ENCODE assay signal across 20 cellular contexts in the genomic region with DNA sequence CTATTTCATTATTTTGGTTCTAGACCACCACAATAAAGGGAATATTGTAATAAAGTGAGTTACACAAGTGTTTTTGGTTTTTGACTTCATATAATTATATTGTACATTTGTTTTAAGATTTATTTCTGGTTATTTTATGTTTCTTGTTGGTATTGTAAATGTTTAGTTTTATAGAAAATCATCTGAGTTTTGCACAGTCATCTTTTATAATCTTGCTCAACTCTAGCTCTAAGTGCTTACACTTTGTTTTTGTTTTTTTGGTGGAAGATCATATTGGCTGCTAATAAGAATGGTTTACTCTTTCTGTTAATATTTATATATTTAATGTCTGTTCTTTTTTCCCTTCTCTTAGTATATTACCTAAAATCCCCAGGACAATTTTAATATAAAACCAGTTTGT.
DNase-seq lines count a peak whose midpoint lies in the region; ATAC-seq, FAIRE-seq and TF ChIP-seq lines count a peak whose summit lies in the region.
"Had no signal": no experiment of that assay in that cellular context is flagged by ENCODE, and none has a peak within 500 bp of the region (broad histone marks: within the 10 kb centered on the region; RNA-seq: fewer than 3 reads in every experiment).

No MANE protein-coding gene starts in this region.

- peak overlapping the region; percentile 72 for H3K27ac Mint-ChIP-seq in MCF 10A (ENCODE audit: low read depth, unreplicated experiment)
- H3K27ac Mint-ChIP-seq: B cell; CD8-positive, alpha-beta T cell had no signal

- H4K91ac ChIP-seq in IMR-90 (ENCODE audit: insufficient read depth, low read depth, low read length) = no peak overlapping the region

- in situ Hi-C loops in IMR-90 (cut with MboI; ENCODE audit: low sequenced_read_pairs) = no loop called here
- in situ Hi-C loops in gastrocnemius medialis (cut with MboI; ENCODE audit: low sequenced_read_pairs in 4 of 4) = no loop called here

- POLR2A ChIA-PET in MCF 10A (lab: Yijun Ruan, JAX) = interaction anchor here (2.0 kb wide), 1 partner anchor 23 kb away, joined by 5 read pairs; no protein-coding TSS in a partner anchor
- POLR2A ChIA-PET in IMR-90 (lab: Charles Lee; ENCODE audit: unreplicated experiment) = no interaction called here

- H2BK120ac ChIP-seq in IMR-90 (ENCODE audit: low read depth, low read length) = no peak overlapping the region

- no peak overlapping the region for H2BK15ac ChIP-seq in IMR-90 (ENCODE audit: low read depth, low read length)

- H4K20me1 ChIP-seq in IMR-90 (ENCODE audit: insufficient read depth, low read length) = no peaks in the 10 kb centered on the region
- H4K20me1 ChIP-seq: BLaER1 treated with 17β-estradiol and CSF1 and Interleukin-3, amounts not matched to agents 10 nM and 100 nM had no signal

- no peak overlapping the region for H3K4ac ChIP-seq in IMR-90 (ENCODE audit: low read depth, low read length)

- H2BK20ac ChIP-seq in IMR-90 (ENCODE audit: low read depth, low read length) = no peak overlapping the region

- H3K27ac ChIP-seq in breast epithelium = no peak overlapping the region
- no peak overlapping the region for H3K27ac ChIP-seq in IMR-90 (ENCODE audit: insufficient read depth, low read length)
- H3K27ac ChIP-seq in gastrocnemius medialis = no peak overlapping the region
- H3K27ac ChIP-seq: BLaER1 treated with 17β-estradiol and CSF1 and Interleukin-3, amounts not matched to agents 10 nM and 100 nM had no signal

- no peak overlapping the region for H2AFZ ChIP-seq in IMR-90 (replicated peaks; ENCODE audit: low read length, poor library complexity)

- dilution Hi-C loops in IMR-90 (cut with HindIII; ENCODE audit: low sequenced_read_pairs, unreplicated experiment) = no loop called here

- H3K9me1 ChIP-seq in IMR-90 (ENCODE audit: insufficient read depth, low read length) = no peaks in the 10 kb centered on the region

- FAIRE-seq in endometrium (lab: Jason Lieb, UNC) (peak; percentile 67), islet of Langerhans (lab: Jason Lieb, UNC) (peak; percentile 21)
- FAIRE-seq: GM12891, GM19239, H1 had no signal

- H3K79me1 ChIP-seq in IMR-90 (ENCODE audit: low read depth in 1 of 2, low read length in 2 of 2) = peaks cover 0 to 3% of the 10 kb centered on the region in 2 experiments; a peak in 1 of 4 replicates

- TF ChIP-seq CTCF in MCF 10A (IDR thresholded peaks at IDR 0.05; ENCODE audit: unreplicated experiment) (no peak), breast epithelium (IDR thresholded peaks at IDR 0.05) (no peak), IMR-90 (conservative IDR thresholded peaks at IDR 0.05; ENCODE audit: low read depth, low read length) (no peak), gastrocnemius medialis (IDR thresholded peaks at IDR 0.05 in 4 of 5, conservative IDR thresholded peaks at IDR 0.05 in 1 of 5) (no peak)

- H4K5ac ChIP-seq in IMR-90 (ENCODE audit: low read depth, low read length) = no peak overlapping the region

- H3K36me3 ChIP-seq in breast epithelium (no peaks in the 10 kb centered on the region), IMR-90 (ENCODE audit: control insufficient read depth, insufficient read depth, low read length) (no peaks in the 10 kb centered on the region), gastrocnemius medialis (no peaks in the 10 kb centered on the region)
- H3K36me3 ChIP-seq: BLaER1 treated with 17β-estradiol and CSF1 and Interleukin-3, amounts not matched to agents 10 nM and 100 nM had no signal

- H3K18ac ChIP-seq in IMR-90 (ENCODE audit: low read depth, low read length) = no peak overlapping the region

- peak overlapping the region; percentile 10 for H3K4me3 Mint-ChIP-seq in MCF 10A (ENCODE audit: unreplicated experiment)
- H3K4me3 Mint-ChIP-seq: B cell; CD8-positive, alpha-beta T cell had no signal

- H3K9me3 Mint-ChIP-seq in MCF 10A (ENCODE audit: unreplicated experiment) = peaks cover 5% of the 10 kb centered on the region
- H3K9me3 Mint-ChIP-seq: H9 had no signal

- H2AK5ac ChIP-seq in IMR-90 (ENCODE audit: low read depth, low read length) = no peak overlapping the region

- H3K56ac ChIP-seq in IMR-90 (ENCODE audit: extremely low read depth, insufficient read depth, low read length) = no peak overlapping the region

- H3K4me1 ChIP-seq in breast epithelium (no peaks in the 10 kb centered on the region), IMR-90 (ENCODE audit: control insufficient read depth, insufficient read depth, low read length) (no peaks in the 10 kb centered on the region), gastrocnemius medialis (no peaks in the 10 kb centered on the region)

- no peak overlapping the region for H2BK5ac ChIP-seq in IMR-90 (ENCODE audit: low read depth, low read length, poor library complexity, severe bottlenecking)

- H3K9me3 ChIP-seq in breast epithelium = no peaks in the 10 kb centered on the region
- H3K9me3 ChIP-seq in IMR-90 (ENCODE audit: control insufficient read depth, insufficient read depth, low read length) = no peaks in the 10 kb centered on the region
- no peaks in the 10 kb centered on the region for H3K9me3 ChIP-seq in gastrocnemius medialis

- H3K4me3 ChIP-seq in breast epithelium (no peak overlapping the region), IMR-90 (ENCODE audit: insufficient read depth, low read depth, low read length) (no peak overlapping the region), gastrocnemius medialis (no peak overlapping the region)
- H3K4me3 ChIP-seq: BLaER1 treated with 17β-estradiol and CSF1 and Interleukin-3, amounts not matched to agents 10 nM and 100 nM had no signal

- H2AK9ac ChIP-seq in IMR-90 (replicated peaks; ENCODE audit: low read depth, low read length, poor library complexity) = no peak overlapping the region

- no peak overlapping the region for H3K23ac ChIP-seq in IMR-90 (ENCODE audit: low read depth, low read length)

- CTCF ChIA-PET in MCF 10A (lab: Yijun Ruan, JAX) = no interaction called here
- CTCF ChIA-PET in IMR-90 (lab: Yijun Ruan, JAX) = no interaction called here

- TF ChIP-seq RAD21 in IMR-90 (IDR thresholded peaks at IDR 0.05; ENCODE audit: low read length) = no peak

- H3K4me2 ChIP-seq in IMR-90 (ENCODE audit: low read depth, low read length) = no peak overlapping the region
- H3K4me2 ChIP-seq: BLaER1 treated with 17β-estradiol and CSF1 and Interleukin-3, amounts not matched to agents 10 nM and 100 nM had no signal

- no peak overlapping the region for H3K14ac ChIP-seq in IMR-90 (replicated peaks; ENCODE audit: low read depth, low read length)

- no peak overlapping the region for H3K9ac ChIP-seq in IMR-90 (ENCODE audit: low read depth, low read length)
- H3K9ac ChIP-seq: BLaER1 treated with 17β-estradiol and CSF1 and Interleukin-3, amounts not matched to agents 10 nM and 100 nM had no signal

- intact Hi-C loops in MCF 10A (cut with micrococcal nuclease) (no loop called here), breast epithelium (cut with DNase I; ENCODE audit: low total_unique reads) (no loop called here), IMR-90 (cut with micrococcal nuclease) (no loop called here), gastrocnemius medialis (cut with DNase I; ENCODE audit: low total_unique reads) (no loop called here)

- no peak for TF ChIP-seq POLR2A in breast epithelium (IDR thresholded peaks at IDR 0.05)
- no peak for TF ChIP-seq POLR2A in IMR-90 (IDR thresholded peaks at IDR 0.05; ENCODE audit: low read depth, low read length)
- TF ChIP-seq POLR2A in gastrocnemius medialis (IDR thresholded peaks at IDR 0.05) = no peak

- no TSS peak for BruUV-seq in MCF 10A (replicated peaks; lab: Mats Ljungman, UMichigan)
- BruUV-seq in IMR-90 (replicated peaks; lab: Mats Ljungman, UMichigan) = no TSS peak

- no peak overlapping the region for H4K8ac ChIP-seq in IMR-90 (ENCODE audit: low read depth in 2 of 2, low read length in 2 of 2)

- no peaks in the 10 kb centered on the region for H3K27me3 Mint-ChIP-seq in MCF 10A (ENCODE audit: insufficient read depth, unreplicated experiment)
- H3K27me3 Mint-ChIP-seq: B cell had no signal

- H3K27me3 ChIP-seq in breast epithelium (no peaks in the 10 kb centered on the region), IMR-90 (ENCODE audit: control insufficient read depth, insufficient read depth, low read length) (no peaks in the 10 kb centered on the region), gastrocnemius medialis (no peaks in the 10 kb centered on the region)
- H3K27me3 ChIP-seq: BLaER1 treated with 17β-estradiol and CSF1 and Interleukin-3, amounts not matched to agents 10 nM and 100 nM had no signal

- peaks cover 13% of the 10 kb centered on the region for H3K36me3 Mint-ChIP-seq in MCF 10A (ENCODE audit: insufficient read depth, unreplicated experiment)
- H3K36me3 Mint-ChIP-seq: CD8-positive, alpha-beta T cell had no signal

- ATAC-seq in IMR-90 (ENCODE audit: low read depth) = no peak
- ATAC-seq in gastrocnemius medialis = no peak
- ATAC-seq: CD8-positive, alpha-beta T cell had no signal

- no peak for DNase-seq in MCF 10A (ENCODE audit: unreplicated experiment)
- no peak for DNase-seq in breast epithelium (ENCODE audit: low spot score in 2 of 2)
- no peak for DNase-seq in IMR-90
- DNase-seq in NCI-H1694 treated with DMSO at 0.1 percent for 48 hours (lab: John Stamatoyannopoulos, UW) = no peak
- DNase-seq in gastrocnemius medialis = no peak
- DNase-seq in NCI-H524 (lab: John Stamatoyannopoulos, UW) = no peak
- DNase-seq: 8988T; CD8-positive, alpha-beta T cell; DMS 273 treated with DMSO at 0.1 percent for 48 hours; DMS53; DND-41; EL; H9 had no signal

- H3K4me1 Mint-ChIP-seq in MCF 10A (ENCODE audit: insufficient read depth, unreplicated experiment) = peaks cover 13% of the 10 kb centered on the region
- H3K4me1 Mint-ChIP-seq: B cell had no signal

TF ChIP-seq in IMR-90, 13 proteins besides CTCF, POLR2A, EP300 and RAD21:
- TF ChIP-seq RFX5 (IDR thresholded peaks at IDR 0.05; ENCODE audit: low read depth, low read length) = no peak
- TF ChIP-seq MAZ (IDR thresholded peaks at IDR 0.05; ENCODE audit: borderline replicate concordance, low read depth, low read length) = no peak
- TF ChIP-seq MAFK (IDR thresholded peaks at IDR 0.05; ENCODE audit: low read depth, low read length) = 0 out of 2 replicates have a peak, but pooled peaks have one; percentile 21
- TF ChIP-seq NFE2L2 (IDR thresholded peaks at IDR 0.05; ENCODE audit: low read depth, low read length) = peak; percentile 68
